ENCODE assay signal across 8 cellular contexts in genomic region chr5:102754499-102755424, GRCh38. TPM values are rescaled to one million over a fixed set of nuclear protein-coding genes. Genes with fewer than 3 reads are reported as not detected.
A peak's percentile ranks its signal among the peaks of the same experiment; 100 is the strongest.
DNase-seq lines count a peak whose midpoint lies in the region; ATAC-seq, FAIRE-seq and TF ChIP-seq lines count a peak whose summit lies in the region.

Gene PAM, plus strand, starts transcription at chr5:102755305. Its CDS starts 110,891 bp downstream, at chr5:102866196.

- H3K4me3 ChIP-seq in CD8-positive, alpha-beta memory T cell (ENCODE audit: low read length), result peak within 1 kb of the TSS; percentile 83
- H3K4me3 ChIP-seq in OCI-LY3 (ENCODE audit: low read length) (peak within 1 kb of the TSS; percentile 97), endothelial cell of umbilical vein (replicated peaks in 1 of 3; ENCODE audit: insufficient read depth in 1 of 3, low read depth in 1 of 3, low read length in 3 of 3) (peak within 1 kb of the TSS; percentile 73 to 90 (median 86))

- H2AFZ ChIP-seq in OCI-LY3 (ENCODE audit: low read depth, low read length) (peak within 1 kb of the TSS; percentile 71; the same call in 1 of the 2 replicates), endothelial cell of umbilical vein (ENCODE audit: low read depth, low read length) (peak within 1 kb of the TSS; percentile 92)

- peak within 1 kb of the TSS; percentile 84 to 98 (median 96) for H3K27ac Mint-ChIP-seq in CD8-positive, alpha-beta memory T cell

- ATAC-seq in GM19395 (IDR thresholded peaks at IDR 0.05; ENCODE audit: unreplicated experiment) (peak; percentile 79), HG03520 (IDR thresholded peaks at IDR 0.05; ENCODE audit: unreplicated experiment) (peak; percentile 80)

- H3K9me3 ChIP-seq in CD8-positive, alpha-beta memory T cell (ENCODE audit: low read length), result no peaks in the 10 kb centered on the region
- no peaks in the 10 kb centered on the region for H3K9me3 ChIP-seq in OCI-LY3 (ENCODE audit: insufficient read depth, low read length)
- H3K9me3 ChIP-seq in endothelial cell of umbilical vein (replicated peaks; ENCODE audit: control insufficient read depth, insufficient read depth, low read length), result no peaks in the 10 kb centered on the region

- H3K4me1 ChIP-seq in CD8-positive, alpha-beta memory T cell (ENCODE audit: insufficient read depth, low read length), result peaks cover 17% of the 10 kb centered on the region
- H3K4me1 ChIP-seq in OCI-LY3 (ENCODE audit: low read length) (peaks cover 7% of the 10 kb centered on the region), endothelial cell of umbilical vein (ENCODE audit: control insufficient read depth, extremely low read depth, insufficient read depth, low read length) (peaks cover 15% of the 10 kb centered on the region)

- TF ChIP-seq POLR2A in endothelial cell of umbilical vein (IDR thresholded peaks at IDR 0.05; ENCODE audit: low read depth, low read length), result peak; percentile 87

- H4K20me1 ChIP-seq in OCI-LY3 (ENCODE audit: insufficient read depth, low read length), result peaks cover 3% of the 10 kb centered on the region; the same call in 1 of the 2 replicates
- no peaks in the 10 kb centered on the region for H4K20me1 ChIP-seq in endothelial cell of umbilical vein (replicated peaks; ENCODE audit: control insufficient read depth, extremely low read depth, insufficient read depth, low read length)

- no TSS peak for BruUV-seq in endothelial cell of umbilical vein (replicated peaks; lab: Mats Ljungman, UMichigan)

- H3K9ac ChIP-seq in OCI-LY3 (ENCODE audit: low read length) (peak within 1 kb of the TSS; percentile 81), endothelial cell of umbilical vein (replicated peaks; ENCODE audit: extremely low read depth, insufficient read depth, low read length) (peak within 1 kb of the TSS; percentile 97)

- peak; percentile 87 for FAIRE-seq in endothelial cell of umbilical vein (lab: Jason Lieb, UNC)

- dilution Hi-C loops in endothelial cell of umbilical vein (cut with MboI; ENCODE audit: extremely low pct_ligation_motif_present, low sequenced_read_pairs), result no loop called here

- H3K4me3 Mint-ChIP-seq in CD8-positive, alpha-beta memory T cell, result peak within 1 kb of the TSS; percentile 87 to 99 (median 98)

- peak within 1 kb of the TSS; percentile 78 for H3K27ac ChIP-seq in CD8-positive, alpha-beta memory T cell (ENCODE audit: low read depth, low read length)
- peak within 1 kb of the TSS; percentile 24; the same call in 1 of the 2 replicates for H3K27ac ChIP-seq in OCI-LY3 (ENCODE audit: low read length)
- peak within 1 kb of the TSS; percentile 81 for H3K27ac ChIP-seq in endothelial cell of umbilical vein (ENCODE audit: insufficient read depth, low read depth, low read length)

- peaks cover 0 to 10% (median 0%) of the 10 kb centered on the region in 3 donors for H3K36me3 Mint-ChIP-seq in CD8-positive, alpha-beta memory T cell

- H3K9me1 ChIP-seq in endothelial cell of umbilical vein (replicated peaks; ENCODE audit: control insufficient read depth, extremely low read depth, insufficient read depth, low read length), result no peaks in the 10 kb centered on the region

- no peak for TF ChIP-seq CTCF in OCI-LY3 (IDR thresholded peaks at IDR 0.05; ENCODE audit: low read depth, low read length)
- TF ChIP-seq CTCF in endothelial cell of umbilical vein (IDR thresholded peaks at IDR 0.05; ENCODE audit: extremely low read depth in 1 of 2, insufficient read depth in 1 of 2, low read depth in 1 of 2, low read length in 2 of 2), result no peak

- POLR2A ChIA-PET in CD8-positive, alpha-beta memory T cell (lab: Charles Lee), result interaction anchor here (0.6 to 1.3 kb wide), 3 partner anchors 9 to 1066 kb away, joined by 3 to 7 read pairs (median 3); partner anchors contain the start of genes GIN1 and PPIP5K2
- POLR2A ChIA-PET in endothelial cell of umbilical vein (lab: Charles Lee), result interaction anchor here (1.1 kb wide), 1 partner anchor 26 kb away, joined by 3 read pairs; no protein-coding TSS in a partner anchor

- H3K27me3 Mint-ChIP-seq in CD8-positive, alpha-beta memory T cell, result peaks cover 0 to 5% of the 10 kb centered on the region in 2 donors

- H3K36me3 ChIP-seq in CD8-positive, alpha-beta memory T cell (ENCODE audit: insufficient read depth, low read length), result no peaks in the 10 kb centered on the region
- H3K36me3 ChIP-seq in OCI-LY3 (replicated peaks; ENCODE audit: low read depth, low read length) (no peaks in the 10 kb centered on the region), endothelial cell of umbilical vein (ENCODE audit: control insufficient read depth in 2 of 2, extremely low read depth in 1 of 2, insufficient read depth in 2 of 2, low read length in 2 of 2) (no peaks in the 10 kb centered on the region)

- H3K4me1 Mint-ChIP-seq in CD8-positive, alpha-beta memory T cell, result peaks cover 42 to 53% (median 43%) of the 10 kb centered on the region in 3 donors

- DNase-seq in CD8-positive, alpha-beta memory T cell, result peak; percentile 63 to 80 (median 66)
- DNase-seq in activated CD8-positive, alpha-beta memory T cell treated with anti-CD3 and anti-CD28 coated beads, Interleukin-2, amount 50 U/mL, for 48 hours, result peak; percentile 88
- peak; percentile 79 for DNase-seq in endothelial cell of umbilical vein (ENCODE audit: low read depth, low spot score)
- DNase-seq in mucosa of gallbladder (ENCODE audit: low spot score), result peak; percentile 62
- DNase-seq in stimulated activated CD8-positive, alpha-beta memory T cell treated with anti-CD3 and anti-CD28 coated beads, Interleukin-7, amount 100 ng/mL, for 1 hour (ENCODE audit: low read depth in 2 of 2), result peak; percentile 39 to 43

- intact Hi-C loops in endothelial cell of umbilical vein (cut with micrococcal nuclease), result loop anchor here (1.0 to 2.0 kb wide), 3 partner anchors 39 to 366 kb away; partner anchors contain the start of genes GIN1 and PPIP5K2

- H3K27me3 ChIP-seq in CD8-positive, alpha-beta memory T cell (ENCODE audit: insufficient read depth, low read length, poor library complexity, severe bottlenecking), result no peaks in the 10 kb centered on the region
- no peaks in the 10 kb centered on the region for H3K27me3 ChIP-seq in OCI-LY3 (ENCODE audit: low read depth, low read length)
- no peaks in the 10 kb centered on the region for H3K27me3 ChIP-seq in endothelial cell of umbilical vein (ENCODE audit: control insufficient read depth in 2 of 2, insufficient read depth in 2 of 2, low read length in 2 of 2)

- H3K79me2 ChIP-seq in OCI-LY3 (ENCODE audit: low read length), result peaks cover 23% of the 10 kb centered on the region
- H3K79me2 ChIP-seq in endothelial cell of umbilical vein (ENCODE audit: control insufficient read depth, insufficient read depth, low read length), result peaks cover 12% of the 10 kb centered on the region

- CTCF ChIA-PET in CD8-positive, alpha-beta memory T cell (lab: Charles Lee), result interaction anchor here (0.9 to 2.2 kb wide), 5 partner anchors 8 to 383 kb away, joined by 3 to 8 read pairs (median 3); partner anchors contain the start of genes GIN1 and PPIP5K2
- CTCF ChIA-PET in endothelial cell of umbilical vein (lab: Charles Lee), result interaction anchor here (1.0 to 4.2 kb wide), 8 partner anchors 11 to 385 kb away, joined by 3 to 25 read pairs (median 5); partner anchors contain the start of gene GIN1

- H3K9me3 Mint-ChIP-seq in CD8-positive, alpha-beta memory T cell, result no peaks in the 10 kb centered on the region

- H3K4me2 ChIP-seq in OCI-LY3 (ENCODE audit: low read length) (peak within 1 kb of the TSS; percentile 93), endothelial cell of umbilical vein (ENCODE audit: insufficient read depth, low read length) (peak within 1 kb of the TSS; percentile 90)

TF ChIP-seq in endothelial cell of umbilical vein, 7 proteins besides CTCF, POLR2A, EP300 and RAD21:
- TF ChIP-seq POLR2AphosphoS5 (IDR thresholded peaks at IDR 0.05; ENCODE audit: insufficient read depth, low read depth, low read length) (peak; percentile 75), JUN (IDR thresholded peaks at IDR 0.05; ENCODE audit: borderline replicate concordance, insufficient read depth, insufficient read length, low read depth) (no peak), MYC (IDR thresholded peaks at IDR 0.05; ENCODE audit: low read depth, low read length) (no peak), GATA2 (IDR thresholded peaks at IDR 0.05; ENCODE audit: insufficient read depth, insufficient read length, low read depth, low read length) (no peak), MAX (IDR thresholded peaks at IDR 0.05; ENCODE audit: insufficient read depth, insufficient read length) (peak; percentile 17), EZH2 (IDR thresholded peaks at IDR 0.05; ENCODE audit: borderline replicate concordance, low read depth, low read length, severe bottlenecking) (no peak), FOS (IDR thresholded peaks at IDR 0.05; ENCODE audit: borderline replicate concordance, insufficient read depth, low read length) (no peak)

RNA-seq across cellular contexts. Expression of gene PAM, which starts in this region (rescaled TPM):
- 10 to 100 TPM; 59.8 to 65.0 TPM for total RNA-seq in CD8-positive, alpha-beta memory T cell
- 58.7 TPM for polyA plus RNA-seq in CD8-positive, alpha-beta memory T cell
- total RNA-seq in endothelial cell of umbilical vein, result 165 and 176 TPM in 2 replicates
- 118 and 133 TPM in 2 replicates for polyA plus RNA-seq in endothelial cell of umbilical vein
- 106 and 121 TPM in 2 replicates for polyA plus RNA-seq in endothelial cell of umbilical vein (2011; cell fraction: cytosol; rRNA removed)
- 121 and 131 TPM in 2 replicates for polyA plus RNA-seq in endothelial cell of umbilical vein (2011; cell fraction: nucleus; rRNA removed)
- polyA plus RNA-seq in endothelial cell of umbilical vein (2012), result 152 and 163 TPM in 2 replicates
- polyA minus RNA-seq in endothelial cell of umbilical vein, result 193 and 283 TPM in 2 replicates
- 22.8 TPM for polyA minus RNA-seq in endothelial cell of umbilical vein (2011; cell fraction: cytosol; rRNA and poly(A)+ RNA removed)
- polyA minus RNA-seq in endothelial cell of umbilical vein (2011; cell fraction: nucleus; rRNA and poly(A)+ RNA removed), result 192 and 200 TPM in 2 replicates
- total RNA-seq in mucosa of gallbladder, result 99.3 TPM

Comparison
In these comparisons a context has a peak if more than half of its experiments do, and no peak if none do; other contexts are left out.
1. Peak in every context shown above with its lines: DNase-seq, ATAC-seq, H3K4me3 ChIP-seq and H3K27ac ChIP-seq.
2. H3K27ac ChIP-seq: peak in every context shown above with its lines; median percentile 81 in endothelial cell of umbilical vein; 78 in CD8-positive, alpha-beta memory T cell; 24 in OCI-LY3.